Comparison of ENCODE assay signal across 8 cellular contexts in genomic region chr1:207750901-207751300, GRCh38. TPM values are rescaled to one million over a fixed set of nuclear protein-coding genes. Genes with fewer than 3 reads are reported as not detected.
DNase-seq lines count a peak whose midpoint lies in the region; ATAC-seq and TF ChIP-seq lines count a peak whose summit lies in the region.

No MANE protein-coding gene starts in this region.

- H3K27ac Mint-ChIP-seq in CD8-positive, alpha-beta T cell = peak overlapping the region; percentile 97
- H3K27ac Mint-ChIP-seq in effector memory CD8-positive, alpha-beta T cell = peak overlapping the region; percentile 95 to 96

- H3K4me1 ChIP-seq in CD8-positive, alpha-beta T cell (ENCODE audit: insufficient read depth, low read length) = peaks cover 51% of the 10 kb centered on the region
- H3K4me1 ChIP-seq in MM.1S (ENCODE audit: low read length) (peaks cover 59% of the 10 kb centered on the region), neuronal stem cell (ENCODE audit: control insufficient read depth in 2 of 2, insufficient read depth in 1 of 2, low read depth in 1 of 2, low read length in 2 of 2) (peaks cover 1 to 6% of the 10 kb centered on the region in 2 donors)

- no peak overlapping the region for H2BK12ac ChIP-seq in neuronal stem cell (ENCODE audit: low read length)

- H3K27me3 ChIP-seq in CD8-positive, alpha-beta T cell (ENCODE audit: insufficient read depth, low read length) = no peaks in the 10 kb centered on the region
- H3K27me3 ChIP-seq in MM.1S (replicated peaks; ENCODE audit: insufficient read depth, low read length) (no peaks in the 10 kb centered on the region), neuronal stem cell (ENCODE audit: control insufficient read depth in 3 of 3, insufficient read depth in 3 of 3, low read depth in 1 of 3, low read length in 3 of 3) (no peaks in the 10 kb centered on the region)

- no peaks in the 10 kb centered on the region for H3K27me3 Mint-ChIP-seq in CD8-positive, alpha-beta T cell (ENCODE audit: low read depth)
- no peaks in the 10 kb centered on the region for H3K27me3 Mint-ChIP-seq in effector memory CD8-positive, alpha-beta T cell

- no peak overlapping the region for H4K91ac ChIP-seq in neuronal stem cell (ENCODE audit: low read depth, low read length, poor library complexity)

- H3K4me3 ChIP-seq in CD8-positive, alpha-beta T cell (ENCODE audit: low read depth, low read length) = peak overlapping the region; percentile 91
- H3K4me3 ChIP-seq in MM.1S (ENCODE audit: low read length) (peak overlapping the region; percentile 85), neuronal stem cell (ENCODE audit: low read length in 2 of 2) (peak overlapping the region in 1 of 2 donors; percentile 86)

- no peak for ATAC-seq in CD8-positive, alpha-beta T cell
- no peak for ATAC-seq in effector memory CD8-positive, alpha-beta T cell (replicated peaks)
- ATAC-seq in sciatic nerve = no peak

- H3K14ac ChIP-seq in neuronal stem cell (ENCODE audit: low read length) = no peak overlapping the region

- H3K9ac ChIP-seq in MM.1S (ENCODE audit: low read length) = peak overlapping the region; percentile 83; the same call in 1 of the 2 replicates
- no peak overlapping the region for H3K9ac ChIP-seq in neuronal stem cell (ENCODE audit: low read depth, low read length, poor library complexity)

- H3K4me3 Mint-ChIP-seq in CD8-positive, alpha-beta T cell = peak overlapping the region; percentile 100
- peak overlapping the region; percentile 96 to 98 for H3K4me3 Mint-ChIP-seq in effector memory CD8-positive, alpha-beta T cell

- H3K79me1 ChIP-seq in neuronal stem cell (ENCODE audit: low read depth, low read length) = peaks cover 6% of the 10 kb centered on the region

- no peak overlapping the region for H3K23ac ChIP-seq in neuronal stem cell (ENCODE audit: low read depth, low read length, poor library complexity)

- H3K9me3 ChIP-seq in CD8-positive, alpha-beta T cell (ENCODE audit: low read length) = no peaks in the 10 kb centered on the region
- H3K9me3 ChIP-seq in MM.1S (replicated peaks; ENCODE audit: insufficient read depth, low read length) = no peaks in the 10 kb centered on the region
- no peaks in the 10 kb centered on the region for H3K9me3 ChIP-seq in neuronal stem cell (replicated peaks in 1 of 2; ENCODE audit: control insufficient read depth in 2 of 2, insufficient read depth in 1 of 2, low read depth in 1 of 2, low read length in 2 of 2)

- H3K27ac ChIP-seq in CD8-positive, alpha-beta T cell (ENCODE audit: low read depth, low read length) = peak overlapping the region; percentile 58
- H3K27ac ChIP-seq in MM.1S (ENCODE audit: low read length) = peak overlapping the region; percentile 90; the same call in 1 of the 2 replicates
- H3K27ac ChIP-seq in neuronal stem cell (replicated peaks; ENCODE audit: low read length) = no peak overlapping the region

- H2BK120ac ChIP-seq in neuronal stem cell (ENCODE audit: low read depth, low read length) = no peak overlapping the region

- intact Hi-C loops in CD8-positive, alpha-beta T cell (cut with DNase I, micrococcal nuclease) = loop anchor here in 1 of 2 experiments (2.0 to 10.0 kb wide), 4 partner anchors 34 to 426 kb away; partner anchors contain the start of gene CD55
- intact Hi-C loops in sciatic nerve (cut with DNase I) = no loop called here

- H3K79me2 ChIP-seq in MM.1S (ENCODE audit: low read length) = peaks cover 47% of the 10 kb centered on the region

- POLR2A ChIA-PET in CD8-positive, alpha-beta T cell (lab: Charles Lee) = no interaction called here

- peak overlapping the region; percentile 57; the same call in 1 of the 2 replicates for H2AFZ ChIP-seq in MM.1S (ENCODE audit: low read length)
- H2AFZ ChIP-seq in neuronal stem cell (ENCODE audit: low read length) = peak overlapping the region; percentile 94

- H3K9me2 ChIP-seq in MM.1S (replicated peaks; ENCODE audit: insufficient read depth, low read length) = no peaks in the 10 kb centered on the region

- H2BK15ac ChIP-seq in neuronal stem cell (ENCODE audit: low read length) = no peak overlapping the region

- DNase-seq in CD8-positive, alpha-beta T cell = no peak
- no peak for DNase-seq in MM.1S
- no peak for DNase-seq in effector memory CD8-positive, alpha-beta T cell
- DNase-seq in neuronal stem cell (ENCODE audit: low spot score) = no peak
- DNase-seq in glomerular visceral epithelial cell (ENCODE audit: extremely low spot score) = no peak
- DNase-seq in NCI-H1105 treated with DMSO at 0.1 percent for 48 hours (lab: John Stamatoyannopoulos, UW) = no peak
- no peak for DNase-seq in HuH-7 (ENCODE audit: low spot score)
- DNase-seq in sciatic nerve (ENCODE audit: low spot score) = no peak

- no peak overlapping the region for H2BK5ac ChIP-seq in neuronal stem cell (ENCODE audit: low read length)

- no peak overlapping the region for H2AK5ac ChIP-seq in neuronal stem cell (ENCODE audit: low read depth, low read length)

- CTCF ChIA-PET in CD8-positive, alpha-beta T cell (lab: Charles Lee) = no interaction called here

- no peaks in the 10 kb centered on the region for H3K9me3 Mint-ChIP-seq in CD8-positive, alpha-beta T cell
- no peaks in the 10 kb centered on the region for H3K9me3 Mint-ChIP-seq in effector memory CD8-positive, alpha-beta T cell

- WGBS in neuronal stem cell (ENCODE audit: extremely low coverage in 2 of 2, insufficient read length in 2 of 2, insufficient replicate concordance in 1 of 2), 2 donors = 100% methylated on average over 1 of the region's 5 CpGs; no CpG with 5 or more reads in 1 of the 2 donors

- H3K36me3 ChIP-seq in CD8-positive, alpha-beta T cell (ENCODE audit: insufficient read depth, low read length) = no peaks in the 10 kb centered on the region
- no peaks in the 10 kb centered on the region for H3K36me3 ChIP-seq in MM.1S (replicated peaks; ENCODE audit: insufficient read depth, low read length)
- peaks cover 0 to 5% of the 10 kb centered on the region in 2 donors for H3K36me3 ChIP-seq in neuronal stem cell (replicated peaks in 1 of 2; ENCODE audit: control insufficient read depth in 2 of 2, insufficient read depth in 2 of 2, low read length in 2 of 2)

- TF ChIP-seq CTCF in CD8-positive, alpha-beta T cell (IDR thresholded peaks at IDR 0.05) = no peak
- TF ChIP-seq CTCF in MM.1S (IDR thresholded peaks at IDR 0.05; ENCODE audit: low read length) = no peak

- H3K4me2 ChIP-seq in MM.1S (ENCODE audit: low read depth, low read length) (peak overlapping the region; percentile 82), neuronal stem cell (ENCODE audit: insufficient read depth, low read length, poor library complexity, severe bottlenecking) (no peak overlapping the region)

- no peak overlapping the region for H3K4ac ChIP-seq in neuronal stem cell (ENCODE audit: low read length)

- peaks cover 70% of the 10 kb centered on the region for H3K4me1 Mint-ChIP-seq in CD8-positive, alpha-beta T cell (ENCODE audit: low read depth)
- peaks cover 35 to 37% of the 10 kb centered on the region in 2 donors for H3K4me1 Mint-ChIP-seq in effector memory CD8-positive, alpha-beta T cell (ENCODE audit: low read depth in 2 of 2)

- H3K18ac ChIP-seq in neuronal stem cell (ENCODE audit: low read length) = no peak overlapping the region

- H4K20me1 ChIP-seq in MM.1S (ENCODE audit: insufficient read depth, low read length) = peaks cover 21% of the 10 kb centered on the region

- H3K36me3 Mint-ChIP-seq in CD8-positive, alpha-beta T cell = peaks cover 12% of the 10 kb centered on the region
- peaks cover 9% of the 10 kb centered on the region for H3K36me3 Mint-ChIP-seq in effector memory CD8-positive, alpha-beta T cell (ENCODE audit: insufficient read depth)

- no peak overlapping the region for H4K8ac ChIP-seq in neuronal stem cell (ENCODE audit: low read depth, low read length)

- H3F3A ChIP-seq in MM.1S (ENCODE audit: insufficient read depth, low read length) = peaks cover 40% of the 10 kb centered on the region

RNA-seq across cellular contexts. Expression of gene CD46, which starts 1.0 kb away (rescaled TPM):
- total RNA-seq in CD8-positive, alpha-beta T cell = 100 to 1,000 TPM; 108 to 109 TPM
- polyA plus RNA-seq in neuronal stem cell (2013, experiment 1 of 2) = 65.9 TPM
- 64.5 TPM for polyA plus RNA-seq in neuronal stem cell (2013, experiment 2 of 2)
- 186 TPM for total RNA-seq in sciatic nerve
